ENCODE assay signal across 1 cellular context in genomic region chr5:6184481-6184880, GRCh38.
TF ChIP-seq lines count a peak whose summit lies in the region.

No MANE protein-coding gene starts in this region.

TF ChIP-seq in SK-N-SH, 30 proteins besides CTCF, POLR2A, EP300 and RAD21:
- TF ChIP-seq MAX (IDR thresholded peaks at IDR 0.05; ENCODE audit: low read depth) (no peak), MEF2A (IDR thresholded peaks at IDR 0.05; ENCODE audit: borderline replicate concordance, low read depth) (no peak), IRF3 (IDR thresholded peaks at IDR 0.05; ENCODE audit: low read depth, low read length) (no peak), TCF12 (IDR thresholded peaks at IDR 0.05) (no peak), NRF1 (IDR thresholded peaks at IDR 0.05; ENCODE audit: low read depth, low read length) (no peak), GATA2 (CRISPR knock-in tag; IDR thresholded peaks at IDR 0.05) (no peak), CHD2 (IDR thresholded peaks at IDR 0.05; ENCODE audit: low read length, partially characterized antibody) (no peak), RXRA (IDR thresholded peaks at IDR 0.05; ENCODE audit: borderline replicate concordance, low read depth) (no peak), FOXM1 (IDR thresholded peaks at IDR 0.05; ENCODE audit: low read depth) (no peak)
